28 cellular contexts compared by ENCODE assay signal in the genomic region with DNA sequence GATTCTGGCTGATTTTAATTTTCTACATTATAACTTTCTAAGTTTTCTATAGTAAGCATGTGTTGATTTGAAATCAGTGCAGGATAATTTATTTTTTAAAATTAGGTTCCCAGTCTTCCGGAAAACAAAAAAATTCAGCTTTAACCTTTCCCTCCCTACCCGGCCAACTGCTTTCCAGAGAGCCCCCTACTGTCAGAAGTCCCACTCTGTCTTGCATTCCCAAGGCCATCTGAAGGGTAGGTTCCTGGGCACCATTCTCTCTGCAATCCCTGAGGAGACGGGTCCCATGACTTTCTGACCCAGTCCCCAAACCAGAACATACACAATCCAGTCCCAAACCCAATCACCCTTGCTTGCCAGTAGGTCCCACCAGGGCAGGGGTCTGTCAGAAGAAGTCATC.
"Had no signal": no experiment of that assay in that cellular context is flagged by ENCODE, and none has a peak within 500 bp of the region (broad histone marks: within the 10 kb centered on the region; RNA-seq: fewer than 3 reads in every experiment).

No MANE protein-coding gene starts in this region.

- ATAC-seq: effector memory CD8-positive, alpha-beta T cell; left colon; left ventricle myocardium superior; lower lobe of right lung; mucosa of descending colon; natural killer cell treated with Interleukin-12 subunit alpha and Interleukin-12 subunit beta and Interleukin-15 and Interleukin-18, amount 100 ng/mL, for 72 hours; right lobe of liver; stimulated activated naive CD8-positive, alpha-beta T cell treated with anti-CD3 and anti-CD28 coated beads, Interleukin-15, amount 100 ng/mL, for 72 hours; upper lobe of right lung had no signal

- H3K27ac Mint-ChIP-seq: effector memory CD8-positive, alpha-beta T cell; immature natural killer cell; mesothelial cell of epicardium; naive B cell; natural killer cell treated with Interleukin-12 subunit alpha and Interleukin-12 subunit beta and Interleukin-15 and Interleukin-18, amount 100 ng/mL, for 72 hours; progenitor cell of endocrine pancreas; stimulated activated naive CD8-positive, alpha-beta T cell treated with anti-CD3 and anti-CD28 coated beads, Interleukin-15, amount 100 ng/mL, for 72 hours had no signal

- H3K27ac ChIP-seq: lower lobe of right lung, parathyroid adenoma, right lobe of liver, suprapubic skin, transverse colon, upper lobe of right lung, uterus had no signal

- H3K27me3 ChIP-seq: right lobe of liver, suprapubic skin, transverse colon, upper lobe of right lung, uterus had no signal

- H3K27me3 Mint-ChIP-seq: stimulated activated naive CD8-positive, alpha-beta T cell treated with anti-CD3 and anti-CD28 coated beads, Interleukin-15, amount 100 ng/mL, for 72 hours had no signal

- H3K36me3 ChIP-seq: lower lobe of right lung, right lobe of liver, suprapubic skin, transverse colon, upper lobe of right lung, uterus had no signal

- H3K79me2 ChIP-seq: parathyroid adenoma had no signal

- H3K9me3 Mint-ChIP-seq: effector memory CD8-positive, alpha-beta T cell; immature natural killer cell; mesothelial cell of epicardium; natural killer cell treated with Interleukin-12 subunit alpha and Interleukin-12 subunit beta and Interleukin-15 and Interleukin-18, amount 100 ng/mL, for 72 hours; neural crest cell had no signal

- H3K9me3 ChIP-seq: lower lobe of right lung, mucosa of descending colon, right lobe of liver, suprapubic skin, transverse colon, upper lobe of right lung, uterus had no signal

- DNase-seq: cortex of kidney; effector memory CD8-positive, alpha-beta T cell; hypothalamus; immature natural killer cell; islet precursor cell; kidney glomerular epithelial cell; left colon; left ventricle myocardium superior; lower lobe of right lung; mucosa of descending colon; naive B cell; right lobe of liver; small intestine; stimulated activated CD4-positive, alpha-beta T cell treated with anti-CD3 and anti-CD28 coated beads, Interleukin-1b, Interleukin-23, amount 100 ng/mL, for 48 hours; stimulated activated CD4-positive, alpha-beta T cell treated with anti-CD3 and anti-CD28 coated beads, Interleukin-4, amount 100 ng/mL, for 1 hour; stimulated activated CD8-positive, alpha-beta memory T cell treated with anti-CD3 and anti-CD28 coated beads, Interleukin-4, amount 100 ng/mL, for 48 hours; stimulated activated naive CD4-positive, alpha-beta T cell; stimulated activated naive CD8-positive, alpha-beta T cell treated with anti-CD3 and anti-CD28 coated beads, Interleukin-15, amount 100 ng/mL, for 72 hours; transverse colon; upper lobe of right lung; uterus had no signal

- H3K9ac ChIP-seq: parathyroid adenoma had no signal

- H3K4me3 ChIP-seq: lower lobe of right lung, mucosa of descending colon, right lobe of liver, suprapubic skin, transverse colon, upper lobe of right lung, uterus had no signal

- H3K4me3 Mint-ChIP-seq: effector memory CD8-positive, alpha-beta T cell; immature natural killer cell; mesothelial cell of epicardium; naive B cell; natural killer cell treated with Interleukin-12 subunit alpha and Interleukin-12 subunit beta and Interleukin-15 and Interleukin-18, amount 100 ng/mL, for 72 hours; neural crest cell; stimulated activated naive CD8-positive, alpha-beta T cell treated with anti-CD3 and anti-CD28 coated beads, Interleukin-15, amount 100 ng/mL, for 72 hours had no signal

- H3K4me1 Mint-ChIP-seq: immature natural killer cell; mesothelial cell of epicardium; naive B cell; neural crest cell; stimulated activated naive CD8-positive, alpha-beta T cell treated with anti-CD3 and anti-CD28 coated beads, Interleukin-15, amount 100 ng/mL, for 72 hours had no signal

- H2AFZ ChIP-seq: parathyroid adenoma had no signal

- FAIRE-seq: frontal cortex, small intestine had no signal

- H3K4me1 ChIP-seq: lower lobe of right lung, right lobe of liver, suprapubic skin, transverse colon, upper lobe of right lung, uterus had no signal

- H3K36me3 Mint-ChIP-seq: immature natural killer cell; mesothelial cell of epicardium; naive B cell; natural killer cell treated with Interleukin-12 subunit alpha and Interleukin-12 subunit beta and Interleukin-15 and Interleukin-18, amount 100 ng/mL, for 72 hours had no signal
